14 cellular contexts compared by ENCODE assay signal in the genomic region with DNA sequence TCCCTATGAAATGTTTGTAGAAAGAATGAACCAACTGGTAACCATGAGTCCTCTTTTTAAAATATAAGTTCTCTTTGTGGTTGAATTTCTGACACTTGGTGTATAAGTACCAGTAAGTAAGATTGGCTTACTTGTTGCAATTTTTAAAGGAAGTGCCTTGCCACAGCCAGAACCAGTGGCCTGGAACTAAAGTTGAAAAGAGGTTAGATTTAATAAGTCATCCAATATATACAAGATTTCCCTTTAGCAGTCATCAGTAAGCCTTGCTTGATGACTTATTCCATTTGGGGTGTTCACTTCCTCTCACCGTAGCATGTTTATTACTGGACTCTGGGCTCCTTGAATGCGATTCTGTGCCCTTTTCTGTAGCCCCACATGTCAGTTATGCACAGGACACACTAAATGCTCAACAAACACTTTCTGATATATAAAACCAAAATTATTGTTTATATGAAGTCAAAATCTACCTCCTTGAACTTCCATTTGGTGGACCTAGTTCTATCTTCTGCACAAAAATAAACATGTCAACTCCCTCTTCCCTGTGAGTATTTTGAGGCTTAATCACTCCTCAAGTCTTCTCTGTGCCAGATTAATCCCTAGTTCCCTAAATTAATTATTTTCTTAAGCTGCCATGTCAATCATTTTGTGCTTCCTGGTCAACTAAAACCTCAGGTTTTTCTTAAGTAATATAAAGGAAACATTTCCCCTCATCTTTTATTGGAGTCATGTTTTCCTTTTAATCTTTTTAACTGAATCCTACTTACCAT.
DNase-seq lines count a peak whose midpoint lies in the region; ATAC-seq lines count a peak whose summit lies in the region.
"Had no signal": no experiment of that assay in that cellular context is flagged by ENCODE, and none has a peak within 500 bp of the region (broad histone marks: within the 10 kb centered on the region; RNA-seq: fewer than 3 reads in every experiment).

No MANE protein-coding gene starts in this region.

- H3K4me1 ChIP-seq in CD4-positive, alpha-beta memory T cell (ENCODE audit: insufficient read depth, low read length) = peaks cover 87% of the 10 kb centered on the region
- H3K4me1 ChIP-seq in trophoblast cell (ENCODE audit: control insufficient read depth in 1 of 2, insufficient read depth in 2 of 2, low read length in 2 of 2) = peaks cover 0 to 2% of the 10 kb centered on the region in 2 experiments
- H3K4me1 ChIP-seq: upper lobe of left lung had no signal

- H3K4me1 Mint-ChIP-seq in CD4-positive, alpha-beta memory T cell = peaks cover 42 to 70% (median 57%) of the 10 kb centered on the region in 4 donors
- H3K4me1 Mint-ChIP-seq in T-cell = peaks cover 74 to 80% (median 78%) of the 10 kb centered on the region in 3 donors

- H3K23ac ChIP-seq in trophoblast cell (ENCODE audit: low read length) = no peak overlapping the region

- H3K27me3 ChIP-seq in CD4-positive, alpha-beta memory T cell (ENCODE audit: insufficient read depth, low read length) = no peaks in the 10 kb centered on the region
- no peaks in the 10 kb centered on the region for H3K27me3 ChIP-seq in trophoblast cell (ENCODE audit: insufficient read depth, low read length)
- H3K27me3 ChIP-seq: upper lobe of left lung had no signal

- no peak overlapping the region for H3K4me3 ChIP-seq in CD4-positive, alpha-beta memory T cell (ENCODE audit: low read length in 2 of 2)
- no peak overlapping the region for H3K4me3 ChIP-seq in trophoblast cell (ENCODE audit: low read depth, low read length)
- H3K4me3 ChIP-seq: upper lobe of left lung had no signal

- no peak overlapping the region for H3K4me2 ChIP-seq in trophoblast cell (ENCODE audit: low read length)

- H3K27me3 Mint-ChIP-seq in CD4-positive, alpha-beta memory T cell = no peaks in the 10 kb centered on the region
- no peaks in the 10 kb centered on the region for H3K27me3 Mint-ChIP-seq in T-cell

- no peak overlapping the region for H4K8ac ChIP-seq in trophoblast cell (ENCODE audit: low read depth, low read length)

- H3K9me3 Mint-ChIP-seq in CD4-positive, alpha-beta memory T cell = no peaks in the 10 kb centered on the region
- H3K9me3 Mint-ChIP-seq in T-cell = no peaks in the 10 kb centered on the region

- CTCF ChIA-PET in CD4-positive, alpha-beta memory T cell (lab: Charles Lee; ENCODE audit: partially characterized antibody) = interaction anchor here (2.8 kb wide), 1 partner anchor 139 kb away, joined by 12 read pairs; no protein-coding TSS in a partner anchor
- CTCF ChIA-PET in T-cell (lab: Charles Lee) = no interaction called here

- no peak overlapping the region for H3K14ac ChIP-seq in trophoblast cell (ENCODE audit: low read length)

- no peak overlapping the region for H2BK120ac ChIP-seq in trophoblast cell (ENCODE audit: insufficient read depth, low read length, poor library complexity)

- ATAC-seq in GM19397 (IDR thresholded peaks at IDR 0.05; ENCODE audit: unreplicated experiment) (peak; percentile 67), HG03064 (IDR thresholded peaks at IDR 0.05; ENCODE audit: low read depth, unreplicated experiment) (peak; percentile 74), T-cell (replicated peaks in 1 of 4) (no peak), HG02884 (IDR thresholded peaks at IDR 0.05; ENCODE audit: unreplicated experiment) (no peak), GM18502 (IDR thresholded peaks at IDR 0.05; ENCODE audit: poor library complexity, unreplicated experiment) (no peak)

- intact Hi-C loops in CD4-positive, alpha-beta memory T cell (cut with micrococcal nuclease) = loop anchor here (10.0 kb wide), 1 partner anchor 138 kb away; no protein-coding TSS in a partner anchor

- H4K12ac ChIP-seq in trophoblast cell (ENCODE audit: low read depth, low read length) = no peak overlapping the region

- POLR2A ChIA-PET in CD4-positive, alpha-beta memory T cell (lab: Charles Lee; ENCODE audit: partially characterized antibody) = interaction anchor here (0.6 to 1.8 kb wide), 2 partner anchors 8 to 23 kb away, joined by 3 to 15 read pairs; no protein-coding TSS in a partner anchor
- POLR2A ChIA-PET in T-cell (lab: Charles Lee) = interaction anchor here in 1 of 2 donors (0.6 to 0.7 kb wide), 2 partner anchors 25 to 1552 kb away, joined by 3 to 5 read pairs; no protein-coding TSS in a partner anchor

- no peak overlapping the region for H4K91ac ChIP-seq in trophoblast cell (ENCODE audit: low read depth, low read length)

- H3K36me3 Mint-ChIP-seq in CD4-positive, alpha-beta memory T cell = no peaks in the 10 kb centered on the region
- no peaks in the 10 kb centered on the region for H3K36me3 Mint-ChIP-seq in T-cell

- H3K27ac Mint-ChIP-seq in CD4-positive, alpha-beta memory T cell = peak overlapping the region in 6 of 7 donors; percentile 3 to 58 (median 15)
- H3K27ac Mint-ChIP-seq in T-cell = peak overlapping the region; percentile 73 to 77

- H3K4me3 Mint-ChIP-seq in CD4-positive, alpha-beta memory T cell = peak overlapping the region in 2 of 8 donors; percentile 17 to 22
- H3K4me3 Mint-ChIP-seq in T-cell = peak overlapping the region in 1 of 3 donors; percentile 55

- no CpG with 5 or more reads among the region's 2 CpGs for WGBS in trophoblast cell (ENCODE audit: extremely low coverage, insufficient coverage, insufficient read length)

- no peaks in the 10 kb centered on the region for H3K79me1 ChIP-seq in trophoblast cell (ENCODE audit: low read length)

- H3K18ac ChIP-seq in trophoblast cell (ENCODE audit: low read length) = no peak overlapping the region

- H2AK5ac ChIP-seq in trophoblast cell (ENCODE audit: low read length) = no peak overlapping the region

- H3K27ac ChIP-seq in CD4-positive, alpha-beta memory T cell (ENCODE audit: low read depth, low read length) = no peak overlapping the region
- no peak overlapping the region for H3K27ac ChIP-seq in trophoblast cell (ENCODE audit: low read depth, low read length)
- H3K27ac ChIP-seq: upper lobe of left lung had no signal

- no peak overlapping the region for H3K4ac ChIP-seq in trophoblast cell (ENCODE audit: low read depth, low read length)

- H3K79me2 ChIP-seq in trophoblast cell (ENCODE audit: control insufficient read depth, insufficient read depth, low read length, poor library complexity) = no peaks in the 10 kb centered on the region

- H3K9ac ChIP-seq in trophoblast cell (ENCODE audit: low read length) = no peak overlapping the region

- H3K36me3 ChIP-seq in CD4-positive, alpha-beta memory T cell (ENCODE audit: insufficient read depth, low read length) = no peaks in the 10 kb centered on the region
- H3K36me3 ChIP-seq in trophoblast cell (ENCODE audit: control insufficient read depth in 1 of 2, insufficient read depth in 2 of 2, low read length in 2 of 2) = no peaks in the 10 kb centered on the region
- H3K36me3 ChIP-seq: upper lobe of left lung had no signal

- H3K9me3 ChIP-seq in CD4-positive, alpha-beta memory T cell (ENCODE audit: control insufficient read depth in 1 of 2, low read length in 2 of 2) = no peaks in the 10 kb centered on the region
- no peaks in the 10 kb centered on the region for H3K9me3 ChIP-seq in trophoblast cell (ENCODE audit: insufficient read depth, low read depth, low read length)
- H3K9me3 ChIP-seq: upper lobe of left lung had no signal

- no peak overlapping the region for H2BK5ac ChIP-seq in trophoblast cell (ENCODE audit: low read depth, low read length, poor library complexity)

- H2AFZ ChIP-seq in trophoblast cell (ENCODE audit: insufficient read depth, low read length, poor library complexity) = no peak overlapping the region

- H2BK12ac ChIP-seq in trophoblast cell (ENCODE audit: low read length) = no peak overlapping the region

- DNase-seq in CD4-positive, alpha-beta memory T cell = no peak
- no peak for DNase-seq in T-cell
- DNase-seq in SKM-1 treated with dmso at 0.1 percent for 144 hours (lab: John Stamatoyannopoulos, UW; ENCODE audit: unreplicated experiment) = no peak
- DNase-seq in trophoblast cell = no peak
- DNase-seq: activated gamma-delta T cell treated with Interleukin-2 at 50 U/mL for 16 hours, dermis blood vessel endothelial cell, IMR-90, mesendoderm, RPMI8226, upper lobe of left lung had no signal

Comparison
In these comparisons a context has a peak if more than half of its experiments do, and no peak if none do; other contexts are left out.
1. ATAC-seq: peak in GM19397 (single experiment) and HG03064 (single experiment); none in T-cell (0 of 4), HG02884 (single experiment) and GM18502 (single experiment).